8 cellular contexts compared by ENCODE assay signal in genomic region chr6:170612256-170612804, GRCh38. TPM values are rescaled to one million over a fixed set of nuclear protein-coding genes. Genes with fewer than 3 reads are reported as not detected.
DNase-seq lines count a peak whose midpoint lies in the region; ATAC-seq, FAIRE-seq and TF ChIP-seq lines count a peak whose summit lies in the region.
"Not testable (repeated sequence)": the region's sequence is repeated elsewhere in the genome, so short reads cannot be mapped to it uniquely, and the experiment has no call there.

No MANE protein-coding gene starts in this region.

- WGBS in K562 (ENCODE audit: insufficient coverage, low coverage, missing lambda C conversion rate) = 1% methylated on average over 17 of the region's 55 CpGs

- H3K9ac ChIP-seq in K562 (ENCODE audit: insufficient read depth in 1 of 2, low read depth in 2 of 2, low read length in 2 of 2) = not testable (repeated sequence)

- TF ChIP-seq POLR2A in K562 (conservative IDR thresholded peaks at IDR 0.05) = peak; percentile 84
- TF ChIP-seq POLR2A in gastrocnemius medialis (IDR thresholded peaks at IDR 0.05) = not testable (repeated sequence)

- H3K79me2 ChIP-seq in K562 (ENCODE audit: control insufficient read depth, insufficient read depth, low read length) = not testable (repeated sequence)

- not testable (repeated sequence) for H3K27ac ChIP-seq in K562 (ENCODE audit: extremely low read depth, low read depth, low read length); gastrocnemius medialis

- not testable (repeated sequence) for FAIRE-seq in K562 (lab: Jason Lieb, UNC)

- not testable (repeated sequence) for H3K27ac Mint-ChIP-seq in T-helper 2 cell treated with Interferon-gamma antibody and Interleukin-4, amounts not matched to agents 5 μg/mL and 100 μg/mL, for 36 hours

- H3K4me3 Mint-ChIP-seq in T-helper 2 cell treated with Interferon-gamma antibody and Interleukin-4, amounts not matched to agents 5 μg/mL and 100 μg/mL, for 36 hours = peak overlapping the region; percentile 60

- not testable (repeated sequence) for H3K36me3 ChIP-seq in K562 (ENCODE audit: control insufficient read depth, insufficient read depth, low read length); gastrocnemius medialis

- not testable (repeated sequence) for DNase-seq in T-helper 2 cell treated with Interferon-gamma antibody and Interleukin-4, amounts not matched to agents 5 μg/mL and 100 μg/mL, for 36 hours (ENCODE audit: low spot score); K562 (ENCODE audit: extremely low read depth in 1 of 4, low spot score in 3 of 4); left colon; gastrocnemius medialis

- intact Hi-C loops in K562 (cut with micrococcal nuclease); left colon (cut with DNase I, micrococcal nuclease); gastrocnemius medialis (cut with DNase I; ENCODE audit: low total_unique reads): not testable (repeated sequence)

- H3K4me1 Mint-ChIP-seq in T-helper 2 cell treated with Interferon-gamma antibody and Interleukin-4, amounts not matched to agents 5 μg/mL and 100 μg/mL, for 36 hours (ENCODE audit: low read depth) = not testable (repeated sequence)

- TF ChIP-seq RAD21 in K562 (CRISPR knock-in tag; conservative IDR thresholded peaks at IDR 0.05 in 1 of 2, IDR thresholded peaks at IDR 0.05 in 1 of 2) = not testable (repeated sequence)

- not testable (repeated sequence) for H3K9me3 ChIP-seq in K562 (replicated peaks; ENCODE audit: control insufficient read depth, insufficient read depth, low read depth, low read length); gastrocnemius medialis

- not testable (repeated sequence) for H3K4me1 ChIP-seq in K562 (replicated peaks in 1 of 2; ENCODE audit: control insufficient read depth in 2 of 2, insufficient read depth in 2 of 2, low read length in 2 of 2); gastrocnemius medialis

- POLR2A ChIA-PET in K562 (lab: Yijun Ruan, JAX) = not testable (repeated sequence)

- H3K27me3 ChIP-seq in K562 (ENCODE audit: control insufficient read depth in 2 of 2, insufficient read depth in 2 of 2, low read length in 2 of 2) = not testable (repeated sequence)
- peaks cover 0 to 25% (median 6%) of the 10 kb centered on the region in 3 donors for H3K27me3 ChIP-seq in gastrocnemius medialis

- CTCF ChIA-PET in K562 (lab: Yijun Ruan, JAX; ENCODE audit: low intra/inter-chr PET ratio) = not testable (repeated sequence)

- not testable (repeated sequence) for H3K9me1 ChIP-seq in K562 (ENCODE audit: control insufficient read depth, insufficient read depth, low read length)

- H3K4me3 ChIP-seq in K562 = peak overlapping the region; percentile 18; the same call in 1 of the 2 replicates
- H3K4me3 ChIP-seq in gastrocnemius medialis = not testable (repeated sequence)

- not testable (repeated sequence) for TF ChIP-seq EP300 in K562 (IDR thresholded peaks at IDR 0.05; ENCODE audit: low read length)

- H2AFZ ChIP-seq in K562 (ENCODE audit: low read depth, low read length) = not testable (repeated sequence)

- not testable (repeated sequence) for TF ChIP-seq CTCF in K562 (IDR thresholded peaks at IDR 0.05 in 2 of 3, conservative IDR thresholded peaks at IDR 0.05 in 1 of 3; ENCODE audit: insufficient read depth in 2 of 3, low read depth in 1 of 3, low read length in 3 of 3); gastrocnemius medialis (IDR thresholded peaks at IDR 0.05 in 4 of 5, conservative IDR thresholded peaks at IDR 0.05 in 1 of 5)

- not testable (repeated sequence) for H3K4me2 ChIP-seq in K562 (ENCODE audit: insufficient read depth, low read length)

- ATAC-seq in GM18498 (IDR thresholded peaks at IDR 0.05; ENCODE audit: unreplicated experiment) (peak; percentile 86), GM19463 (IDR thresholded peaks at IDR 0.05; ENCODE audit: unreplicated experiment) (peak; percentile 86), HG02571 (IDR thresholded peaks at IDR 0.05; ENCODE audit: unreplicated experiment) (peak; percentile 59), HG03175 (IDR thresholded peaks at IDR 0.05; ENCODE audit: unreplicated experiment) (peak; percentile 83), K562 (peak; percentile 91), left colon (peak; percentile 87), gastrocnemius medialis (peak; percentile 80 to 93)

- H3K9me3 Mint-ChIP-seq in T-helper 2 cell treated with Interferon-gamma antibody and Interleukin-4, amounts not matched to agents 5 μg/mL and 100 μg/mL, for 36 hours = not testable (repeated sequence)

- TSS peak; percentile 91 for BruUV-seq in K562 (replicated peaks; lab: Mats Ljungman, UMichigan)

- H3K27me3 Mint-ChIP-seq in T-helper 2 cell treated with Interferon-gamma antibody and Interleukin-4, amounts not matched to agents 5 μg/mL and 100 μg/mL, for 36 hours (ENCODE audit: low read depth) = peaks cover 29% of the 10 kb centered on the region

- H4K20me1 ChIP-seq in K562 (replicated peaks; ENCODE audit: control insufficient read depth, insufficient read depth, low read length) = not testable (repeated sequence)

- in situ Hi-C loops in K562 (cut with MboI); gastrocnemius medialis (cut with MboI; ENCODE audit: low sequenced_read_pairs in 4 of 4): not testable (repeated sequence)

- H3K36me3 Mint-ChIP-seq in T-helper 2 cell treated with Interferon-gamma antibody and Interleukin-4, amounts not matched to agents 5 μg/mL and 100 μg/mL, for 36 hours (ENCODE audit: low read depth) = not testable (repeated sequence)

RNA-seq across cellular contexts. Expression of gene PDCD2, which starts 27.9 kb away (rescaled TPM):
- total RNA-seq in K562 (2011; cell fraction: chromatin; rRNA removed; ENCODE audit: low replicate concordance) = 76.0 and 134 TPM in 2 replicates
- total RNA-seq in K562 (2011; cell fraction: nucleolus; rRNA removed) = 54.9 and 57.7 TPM in 2 replicates
- 97.5 and 142 TPM in 2 replicates for total RNA-seq in K562 (2011; cell fraction: nucleoplasm; rRNA removed)
- 343 and 377 TPM in 2 replicates for total RNA-seq in K562 (2014; rRNA removed)
- 339 and 365 TPM in 2 replicates for total RNA-seq in K562 (2014; rRNA removed; fragmentation: Illumina TruSeq; extraction: Trizol)
- total RNA-seq in K562 (2015; rRNA removed; fragmentation: Illumina TruSeq; extraction: Trizol) = 238 and 276 TPM in 2 replicates
- 276 and 291 TPM in 2 replicates for total RNA-seq in K562 (2021)
- polyA plus RNA-seq in K562 (2011; rRNA removed) = 297 and 378 TPM in 2 replicates
- 197 and 320 TPM in 2 replicates for polyA plus RNA-seq in K562 (2011; cell fraction: cytosol; rRNA removed)
- polyA plus RNA-seq in K562 (2011; cell fraction: nucleus; rRNA removed) = 192 and 207 TPM in 2 replicates
- polyA plus RNA-seq in K562 (2012) = 196 and 278 TPM in 2 replicates
- 277 and 318 TPM in 2 replicates for polyA plus RNA-seq in K562 (2014; fragmentation: Illumina TruSeq; extraction: Trizol)
- 100 to 1,000 TPM in 1 of 2 experiments, 10 to 100 TPM in 1; 67.3 to 105 TPM for polyA plus RNA-seq in K562 (2014; fragmentation: Nextera tagmentation; extraction: Ambion mirVana)
- polyA plus RNA-seq in K562 (2014; rRNA removed) = 392 and 430 TPM in 2 replicates
- 155 and 159 TPM in 2 replicates for polyA minus RNA-seq in K562 (2011; rRNA and poly(A)+ RNA removed)
- 70.4 and 109 TPM in 2 replicates for polyA minus RNA-seq in K562 (2011; cell fraction: cytosol; rRNA and poly(A)+ RNA removed)
- 60.9 and 93.0 TPM in 2 replicates for polyA minus RNA-seq in K562 (2011; cell fraction: nucleus; rRNA and poly(A)+ RNA removed)
- total RNA-seq in left colon = 10 to 100 TPM; 42.4 to 48.7 TPM
- 100 to 1,000 TPM in 1 of 4 donors, 10 to 100 TPM in 3; 61.5 to 113 (median 83.0) TPM for total RNA-seq in gastrocnemius medialis

RNA-seq across cellular contexts. Expression of gene TBP, which starts 58.2 kb away (rescaled TPM):
- 37.1 and 48.4 TPM in 2 replicates for total RNA-seq in K562 (2011; cell fraction: chromatin; rRNA removed; ENCODE audit: low replicate concordance)
- 19.2 and 21.6 TPM in 2 replicates for total RNA-seq in K562 (2011; cell fraction: nucleolus; rRNA removed)
- total RNA-seq in K562 (2011; cell fraction: nucleoplasm; rRNA removed) = 30.4 and 38.7 TPM in 2 replicates
- 39.5 and 48.8 TPM in 2 replicates for total RNA-seq in K562 (2014; rRNA removed)
- 28.9 and 29.4 TPM in 2 replicates for total RNA-seq in K562 (2014; rRNA removed; fragmentation: Illumina TruSeq; extraction: Trizol)
- total RNA-seq in K562 (2015; rRNA removed; fragmentation: Illumina TruSeq; extraction: Trizol) = 24.5 and 28.5 TPM in 2 replicates
- 31.7 and 36.0 TPM in 2 replicates for total RNA-seq in K562 (2021)
- 34.9 and 39.0 TPM in 2 replicates for polyA plus RNA-seq in K562 (2011; rRNA removed)
- 26.0 and 77.2 TPM in 2 replicates for polyA plus RNA-seq in K562 (2011; cell fraction: cytosol; rRNA removed)
- polyA plus RNA-seq in K562 (2011; cell fraction: nucleus; rRNA removed) = 46.7 and 53.4 TPM in 2 replicates
- polyA plus RNA-seq in K562 (2012) = 27.0 and 32.7 TPM in 2 replicates
- polyA plus RNA-seq in K562 (2014; fragmentation: Illumina TruSeq; extraction: Trizol) = 52.1 and 56.4 TPM in 2 replicates
- 10 to 100 TPM; 61.3 to 86.1 TPM for polyA plus RNA-seq in K562 (2014; fragmentation: Nextera tagmentation; extraction: Ambion mirVana)
- 40.6 and 47.0 TPM in 2 replicates for polyA plus RNA-seq in K562 (2014; rRNA removed)
- polyA minus RNA-seq in K562 (2011; rRNA and poly(A)+ RNA removed) = 27.2 and 31.3 TPM in 2 replicates
- 13.9 and 17.4 TPM in 2 replicates for polyA minus RNA-seq in K562 (2011; cell fraction: cytosol; rRNA and poly(A)+ RNA removed)
- 14.7 and 16.9 TPM in 2 replicates for polyA minus RNA-seq in K562 (2011; cell fraction: nucleus; rRNA and poly(A)+ RNA removed)
- 10 to 100 TPM; 11.0 to 12.8 TPM for total RNA-seq in left colon
- total RNA-seq in gastrocnemius medialis = 10 to 100 TPM in 3 of 4 donors, 1 to 10 TPM in 1; 9.7 to 17.3 (median 15.3) TPM

RNA-seq across cellular contexts. Expression of gene PSMB1, which starts 59.2 kb away (rescaled TPM):
- 72.7 and 111 TPM in 2 replicates for total RNA-seq in K562 (2011; cell fraction: chromatin; rRNA removed; ENCODE audit: low replicate concordance)
- total RNA-seq in K562 (2011; cell fraction: nucleolus; rRNA removed) = 100 and 101 TPM in 2 replicates
- 147 and 174 TPM in 2 replicates for total RNA-seq in K562 (2011; cell fraction: nucleoplasm; rRNA removed)
- total RNA-seq in K562 (2014; rRNA removed) (567 and 884 TPM in 2 replicates), K562 (2014; rRNA removed; fragmentation: Illumina TruSeq; extraction: Trizol) (716 and 737 TPM in 2 replicates), K562 (2015; rRNA removed; fragmentation: Illumina TruSeq; extraction: Trizol) (566 and 591 TPM in 2 replicates), K562 (2021) (431 and 447 TPM in 2 replicates), left colon (100 to 1,000 TPM; 118 to 127 TPM), gastrocnemius medialis (100 to 1,000 TPM; 340 to 380 (median 357) TPM)
- polyA plus RNA-seq in K562 (2011; rRNA removed) (857 and 1,105 TPM in 2 replicates), K562 (2014; fragmentation: Illumina TruSeq; extraction: Trizol) (549 and 609 TPM in 2 replicates), K562 (2014; fragmentation: Nextera tagmentation; extraction: Ambion mirVana) (1,000 to 10,000 TPM; 2,334 to 2,953 TPM), K562 (2014; rRNA removed) (1,180 and 1,187 TPM in 2 replicates)
- 941 and 1,174 TPM in 2 replicates for polyA plus RNA-seq in K562 (2011; cell fraction: cytosol; rRNA removed)
- 261 and 404 TPM in 2 replicates for polyA plus RNA-seq in K562 (2011; cell fraction: nucleus; rRNA removed)
- 418 and 567 TPM in 2 replicates for polyA plus RNA-seq in K562 (2012)
- 647 and 767 TPM in 2 replicates for polyA minus RNA-seq in K562 (2011; rRNA and poly(A)+ RNA removed)
- polyA minus RNA-seq in K562 (2011; cell fraction: cytosol; rRNA and poly(A)+ RNA removed) = 227 and 288 TPM in 2 replicates
- polyA minus RNA-seq in K562 (2011; cell fraction: nucleus; rRNA and poly(A)+ RNA removed) = 41.3 and 70.0 TPM in 2 replicates
